In genomic region chr12:129337413-129337812, GRCh38 we compare ENCODE assay signal across 21 cellular contexts.
"Had no signal": no experiment of that assay in that cellular context is flagged by ENCODE, and none has a peak within 500 bp of the region (broad histone marks: within the 10 kb centered on the region; RNA-seq: fewer than 3 reads in every experiment).

No MANE protein-coding gene starts in this region.

- FAIRE-seq: bronchial epithelial cell had no signal

- H3K9me3 Mint-ChIP-seq: activated naive CD4-positive, alpha-beta T cell treated with anti-CD3 and anti-CD28 coated beads, Interleukin-2, amount 50 U/mL, for 24 hours had no signal

- H3K9ac ChIP-seq: SK-N-SH had no signal

- H3K9me3 ChIP-seq: body of pancreas, SJCRH30, SK-N-SH had no signal

- H3K4me3 Mint-ChIP-seq: activated CD8-positive, alpha-beta T cell treated with anti-CD3 and anti-CD28 coated beads for 36 hours; activated naive CD4-positive, alpha-beta T cell treated with anti-CD3 and anti-CD28 coated beads, Interleukin-2, amount 50 U/mL, for 24 hours had no signal

- H3K4me1 Mint-ChIP-seq: activated naive CD4-positive, alpha-beta T cell treated with anti-CD3 and anti-CD28 coated beads, Interleukin-2, amount 50 U/mL, for 24 hours had no signal

- H3K4me1 ChIP-seq: ascending aorta, body of pancreas, Peyer's patch, SJCRH30 had no signal

- H3K27ac ChIP-seq: ascending aorta, body of pancreas, Peyer's patch, RWPE1, SJCRH30 had no signal

- DNase-seq: activated CD4-positive, alpha-beta T cell treated with anti-CD3 and anti-CD28 coated beads for 4 hours; activated CD8-positive, alpha-beta memory T cell treated with anti-CD3 and anti-CD28 coated beads, Interleukin-2, amount 50 U/mL, for 4 hours; activated CD8-positive, alpha-beta T cell treated with anti-CD3 and anti-CD28 coated beads for 36 hours; activated naive CD4-positive, alpha-beta T cell; body of pancreas; central memory CD4-positive, alpha-beta T cell; Karpas-422; NCI-H1048; NCI-H146; NCI-H187 treated with DMSO at 0.1 percent for 48 hours; NCI-H510A treated with DMSO at 0.1 percent for 48 hours; NCI-H69; NK-92 treated with Interleukin-12 subunit alpha and Interleukin-12 subunit beta, amount 100 ng/mL, for 24 hours; Peyer's patch; Right ventricle myocardium superior; SJCRH30; SK-N-SH had no signal

- H3K36me3 ChIP-seq: ascending aorta, Peyer's patch, SJCRH30 had no signal

- H3K36me3 Mint-ChIP-seq: activated naive CD4-positive, alpha-beta T cell treated with anti-CD3 and anti-CD28 coated beads, Interleukin-2, amount 50 U/mL, for 24 hours had no signal

- H3K4me3 ChIP-seq: ascending aorta, body of pancreas, Peyer's patch, SJCRH30 had no signal

- H3K27me3 ChIP-seq: ascending aorta, body of pancreas, Peyer's patch, SJCRH30 had no signal

- H3K27me3 Mint-ChIP-seq: activated CD8-positive, alpha-beta T cell treated with anti-CD3 and anti-CD28 coated beads for 36 hours; activated naive CD4-positive, alpha-beta T cell treated with anti-CD3 and anti-CD28 coated beads, Interleukin-2, amount 50 U/mL, for 24 hours had no signal

- H3K27ac Mint-ChIP-seq: activated CD8-positive, alpha-beta T cell treated with anti-CD3 and anti-CD28 coated beads for 36 hours; activated naive CD4-positive, alpha-beta T cell treated with anti-CD3 and anti-CD28 coated beads, Interleukin-2, amount 50 U/mL, for 24 hours had no signal
